In the genomic region with DNA sequence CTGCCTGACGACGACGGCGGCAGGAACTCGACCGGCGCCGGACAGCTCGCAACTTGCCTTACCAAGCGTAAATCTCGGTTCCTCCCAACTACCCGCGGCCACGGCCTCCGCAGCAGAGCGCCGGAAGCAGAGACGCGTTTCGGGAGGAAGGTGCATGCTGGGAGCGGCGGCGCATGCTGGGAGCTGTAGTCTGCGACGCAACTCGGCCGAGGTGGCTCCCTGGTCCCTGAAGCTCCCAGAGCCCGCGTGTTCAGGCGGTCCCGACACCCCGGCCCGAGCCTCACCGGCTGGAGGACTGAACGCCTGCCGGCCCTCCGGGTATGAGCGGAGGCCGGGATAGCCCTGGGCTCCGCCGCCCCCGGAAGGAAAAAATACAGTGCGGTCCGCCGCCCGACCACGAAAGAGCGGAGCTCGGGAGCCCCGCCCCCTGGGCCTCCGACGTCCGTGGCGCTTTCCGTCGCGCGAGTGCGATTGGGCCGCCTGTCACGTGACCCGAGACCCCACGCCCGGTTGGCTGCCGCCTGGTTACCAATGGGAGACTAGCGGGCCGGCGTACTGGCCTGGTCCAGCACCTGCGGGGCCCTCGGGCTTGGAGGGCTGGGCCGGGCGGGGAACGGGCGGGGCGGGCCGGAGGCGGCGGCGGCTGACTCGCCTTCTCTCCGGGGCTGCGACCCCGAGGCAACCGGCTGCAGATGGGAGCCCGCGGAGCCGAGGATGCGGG, we compare ENCODE assay signal across 1 cellular context.
TF ChIP-seq lines count a peak whose summit lies in the region.

Gene CAPN10 (plus strand): TSS at position 537 of the 721 bp plus-strand sequence. CDS start 178 bp downstream, at position 715.

TF ChIP-seq in GM12878, 131 proteins besides CTCF, POLR2A, EP300 and RAD21 (continued from another document and continues in another):
- TF ChIP-seq, protein P1, sequence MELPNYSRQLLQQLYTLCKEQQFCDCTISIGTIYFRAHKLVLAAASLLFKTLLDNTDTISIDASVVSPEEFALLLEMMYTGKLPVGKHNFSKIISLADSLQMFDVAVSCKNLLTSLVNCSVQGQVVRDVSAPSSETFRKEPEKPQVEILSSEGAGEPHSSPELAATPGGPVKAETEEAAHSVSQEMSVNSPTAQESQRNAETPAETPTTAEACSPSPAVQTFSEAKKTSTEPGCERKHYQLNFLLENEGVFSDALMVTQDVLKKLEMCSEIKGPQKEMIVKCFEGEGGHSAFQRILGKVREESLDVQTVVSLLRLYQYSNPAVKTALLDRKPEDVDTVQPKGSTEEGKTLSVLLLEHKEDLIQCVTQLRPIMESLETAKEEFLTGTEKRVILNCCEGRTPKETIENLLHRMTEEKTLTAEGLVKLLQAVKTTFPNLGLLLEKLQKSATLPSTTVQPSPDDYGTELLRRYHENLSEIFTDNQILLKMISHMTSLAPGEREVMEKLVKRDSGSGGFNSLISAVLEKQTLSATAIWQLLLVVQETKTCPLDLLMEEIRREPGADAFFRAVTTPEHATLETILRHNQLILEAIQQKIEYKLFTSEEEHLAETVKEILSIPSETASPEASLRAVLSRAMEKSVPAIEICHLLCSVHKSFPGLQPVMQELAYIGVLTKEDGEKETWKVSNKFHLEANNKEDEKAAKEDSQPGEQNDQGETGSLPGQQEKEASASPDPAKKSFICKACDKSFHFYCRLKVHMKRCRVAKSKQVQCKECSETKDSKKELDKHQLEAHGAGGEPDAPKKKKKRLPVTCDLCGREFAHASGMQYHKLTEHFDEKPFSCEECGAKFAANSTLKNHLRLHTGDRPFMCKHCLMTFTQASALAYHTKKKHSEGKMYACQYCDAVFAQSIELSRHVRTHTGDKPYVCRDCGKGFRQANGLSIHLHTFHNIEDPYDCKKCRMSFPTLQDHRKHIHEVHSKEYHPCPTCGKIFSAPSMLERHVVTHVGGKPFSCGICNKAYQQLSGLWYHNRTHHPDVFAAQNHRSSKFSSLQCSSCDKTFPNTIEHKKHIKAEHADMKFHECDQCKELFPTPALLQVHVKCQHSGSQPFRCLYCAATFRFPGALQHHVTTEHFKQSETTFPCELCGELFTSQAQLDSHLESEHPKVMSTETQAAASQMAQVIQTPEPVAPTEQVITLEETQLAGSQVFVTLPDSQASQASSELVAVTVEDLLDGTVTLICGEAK (IDR thresholded peaks at IDR 0.05; ENCODE audit: borderline replicate concordance), result peak; percentile 93
- TF ChIP-seq, protein P2, sequence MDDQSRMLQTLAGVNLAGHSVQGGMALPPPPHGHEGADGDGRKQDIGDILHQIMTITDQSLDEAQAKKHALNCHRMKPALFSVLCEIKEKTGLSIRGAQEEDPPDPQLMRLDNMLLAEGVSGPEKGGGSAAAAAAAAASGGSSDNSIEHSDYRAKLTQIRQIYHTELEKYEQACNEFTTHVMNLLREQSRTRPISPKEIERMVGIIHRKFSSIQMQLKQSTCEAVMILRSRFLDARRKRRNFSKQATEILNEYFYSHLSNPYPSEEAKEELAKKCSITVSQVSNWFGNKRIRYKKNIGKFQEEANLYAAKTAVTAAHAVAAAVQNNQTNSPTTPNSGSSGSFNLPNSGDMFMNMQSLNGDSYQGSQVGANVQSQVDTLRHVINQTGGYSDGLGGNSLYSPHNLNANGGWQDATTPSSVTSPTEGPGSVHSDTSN (IDR thresholded peaks at IDR 0.05; ENCODE audit: insufficient replicate concordance, low read depth, low read length), result no peak
- peak; percentile 98 for TF ChIP-seq HCFC1 (IDR thresholded peaks at IDR 0.05; ENCODE audit: low read length)
- no peak for TF ChIP-seq ZZZ3 (IDR thresholded peaks at IDR 0.05; ENCODE audit: control insufficient read depth, insufficient read length, low read depth)
- TF ChIP-seq BMI1 (IDR thresholded peaks at IDR 0.05; ENCODE audit: borderline replicate concordance), result no peak
- peak; percentile 99 for TF ChIP-seq RAD51 (IDR thresholded peaks at IDR 0.05)
- 0 out of 2 replicates have a peak, but pooled peaks have one; percentile 5 for TF ChIP-seq PKNOX1 (IDR thresholded peaks at IDR 0.05)
- TF ChIP-seq TAF1 (IDR thresholded peaks at IDR 0.05; ENCODE audit: borderline replicate concordance, low read depth, low read length), result peak; percentile 82
- 0 out of 2 replicates have a peak, but pooled peaks have one; percentile 71 for TF ChIP-seq NKRF (conservative IDR thresholded peaks at IDR 0.05)
- TF ChIP-seq ETV6 (conservative IDR thresholded peaks at IDR 0.05 in 1 of 2, IDR thresholded peaks at IDR 0.05 in 1 of 2; ENCODE audit: borderline replicate concordance in 1 of 2, low read depth in 1 of 2), result no peak
- TF ChIP-seq, protein P3, sequence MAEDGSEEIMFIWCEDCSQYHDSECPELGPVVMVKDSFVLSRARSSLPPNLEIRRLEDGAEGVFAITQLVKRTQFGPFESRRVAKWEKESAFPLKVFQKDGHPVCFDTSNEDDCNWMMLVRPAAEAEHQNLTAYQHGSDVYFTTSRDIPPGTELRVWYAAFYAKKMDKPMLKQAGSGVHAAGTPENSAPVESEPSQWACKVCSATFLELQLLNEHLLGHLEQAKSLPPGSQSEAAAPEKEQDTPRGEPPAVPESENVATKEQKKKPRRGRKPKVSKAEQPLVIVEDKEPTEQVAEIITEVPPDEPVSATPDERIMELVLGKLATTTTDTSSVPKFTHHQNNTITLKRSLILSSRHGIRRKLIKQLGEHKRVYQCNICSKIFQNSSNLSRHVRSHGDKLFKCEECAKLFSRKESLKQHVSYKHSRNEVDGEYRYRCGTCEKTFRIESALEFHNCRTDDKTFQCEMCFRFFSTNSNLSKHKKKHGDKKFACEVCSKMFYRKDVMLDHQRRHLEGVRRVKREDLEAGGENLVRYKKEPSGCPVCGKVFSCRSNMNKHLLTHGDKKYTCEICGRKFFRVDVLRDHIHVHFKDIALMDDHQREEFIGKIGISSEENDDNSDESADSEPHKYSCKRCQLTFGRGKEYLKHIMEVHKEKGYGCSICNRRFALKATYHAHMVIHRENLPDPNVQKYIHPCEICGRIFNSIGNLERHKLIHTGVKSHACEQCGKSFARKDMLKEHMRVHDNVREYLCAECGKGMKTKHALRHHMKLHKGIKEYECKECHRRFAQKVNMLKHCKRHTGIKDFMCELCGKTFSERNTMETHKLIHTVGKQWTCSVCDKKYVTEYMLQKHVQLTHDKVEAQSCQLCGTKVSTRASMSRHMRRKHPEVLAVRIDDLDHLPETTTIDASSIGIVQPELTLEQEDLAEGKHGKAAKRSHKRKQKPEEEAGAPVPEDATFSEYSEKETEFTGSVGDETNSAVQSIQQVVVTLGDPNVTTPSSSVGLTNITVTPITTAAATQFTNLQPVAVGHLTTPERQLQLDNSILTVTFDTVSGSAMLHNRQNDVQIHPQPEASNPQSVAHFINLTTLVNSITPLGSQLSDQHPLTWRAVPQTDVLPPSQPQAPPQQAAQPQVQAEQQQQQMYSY (CRISPR knock-in tag; IDR thresholded peaks at IDR 0.05), result peak; percentile 85
- TF ChIP-seq EZH2 (IDR thresholded peaks at IDR 0.05; ENCODE audit: borderline replicate concordance, control insufficient read depth, low read depth, low read length), result no peak
- TF ChIP-seq WRNIP1 (IDR thresholded peaks at IDR 0.05; ENCODE audit: borderline replicate concordance, low read depth, low read length), result no peak
- TF ChIP-seq JUNB (IDR thresholded peaks at IDR 0.05), result no peak
- TF ChIP-seq BACH1 (IDR thresholded peaks at IDR 0.05; ENCODE audit: borderline replicate concordance), result 0 out of 2 replicates have a peak, but pooled peaks have one; percentile 23
- TF ChIP-seq USF1 (IDR thresholded peaks at IDR 0.05; ENCODE audit: borderline replicate concordance, extremely low read length, insufficient read depth, low read depth, low read length), result peak; percentile 94
- TF ChIP-seq RUNX3 (IDR thresholded peaks at IDR 0.05; ENCODE audit: low read length), result peak; percentile 63
- TF ChIP-seq ZBTB11 (CRISPR knock-in tag; IDR thresholded peaks at IDR 0.05), result peak; percentile 71
- TF ChIP-seq, protein P4, sequence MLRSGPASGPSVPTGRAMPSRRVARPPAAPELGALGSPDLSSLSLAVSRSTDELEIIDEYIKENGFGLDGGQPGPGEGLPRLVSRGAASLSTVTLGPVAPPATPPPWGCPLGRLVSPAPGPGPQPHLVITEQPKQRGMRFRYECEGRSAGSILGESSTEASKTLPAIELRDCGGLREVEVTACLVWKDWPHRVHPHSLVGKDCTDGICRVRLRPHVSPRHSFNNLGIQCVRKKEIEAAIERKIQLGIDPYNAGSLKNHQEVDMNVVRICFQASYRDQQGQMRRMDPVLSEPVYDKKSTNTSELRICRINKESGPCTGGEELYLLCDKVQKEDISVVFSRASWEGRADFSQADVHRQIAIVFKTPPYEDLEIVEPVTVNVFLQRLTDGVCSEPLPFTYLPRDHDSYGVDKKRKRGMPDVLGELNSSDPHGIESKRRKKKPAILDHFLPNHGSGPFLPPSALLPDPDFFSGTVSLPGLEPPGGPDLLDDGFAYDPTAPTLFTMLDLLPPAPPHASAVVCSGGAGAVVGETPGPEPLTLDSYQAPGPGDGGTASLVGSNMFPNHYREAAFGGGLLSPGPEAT (IDR thresholded peaks at IDR 0.05; ENCODE audit: low read depth), result peak; percentile 72
- TF ChIP-seq CHD4 (IDR thresholded peaks at IDR 0.05), result no peak
- TF ChIP-seq HDGF (IDR thresholded peaks at IDR 0.05), result peak; percentile 81; the same call in 1 of the 2 replicates
- TF ChIP-seq TARDBP (IDR thresholded peaks at IDR 0.05; ENCODE audit: borderline replicate concordance), result peak; percentile 91
- TF ChIP-seq YY1 (IDR thresholded peaks at IDR 0.05; ENCODE audit: low read depth, low read length), result peak; percentile 83
- TF ChIP-seq FOXM1 (IDR thresholded peaks at IDR 0.05; ENCODE audit: low read depth, low read length), result no peak
- TF ChIP-seq, protein P5, sequence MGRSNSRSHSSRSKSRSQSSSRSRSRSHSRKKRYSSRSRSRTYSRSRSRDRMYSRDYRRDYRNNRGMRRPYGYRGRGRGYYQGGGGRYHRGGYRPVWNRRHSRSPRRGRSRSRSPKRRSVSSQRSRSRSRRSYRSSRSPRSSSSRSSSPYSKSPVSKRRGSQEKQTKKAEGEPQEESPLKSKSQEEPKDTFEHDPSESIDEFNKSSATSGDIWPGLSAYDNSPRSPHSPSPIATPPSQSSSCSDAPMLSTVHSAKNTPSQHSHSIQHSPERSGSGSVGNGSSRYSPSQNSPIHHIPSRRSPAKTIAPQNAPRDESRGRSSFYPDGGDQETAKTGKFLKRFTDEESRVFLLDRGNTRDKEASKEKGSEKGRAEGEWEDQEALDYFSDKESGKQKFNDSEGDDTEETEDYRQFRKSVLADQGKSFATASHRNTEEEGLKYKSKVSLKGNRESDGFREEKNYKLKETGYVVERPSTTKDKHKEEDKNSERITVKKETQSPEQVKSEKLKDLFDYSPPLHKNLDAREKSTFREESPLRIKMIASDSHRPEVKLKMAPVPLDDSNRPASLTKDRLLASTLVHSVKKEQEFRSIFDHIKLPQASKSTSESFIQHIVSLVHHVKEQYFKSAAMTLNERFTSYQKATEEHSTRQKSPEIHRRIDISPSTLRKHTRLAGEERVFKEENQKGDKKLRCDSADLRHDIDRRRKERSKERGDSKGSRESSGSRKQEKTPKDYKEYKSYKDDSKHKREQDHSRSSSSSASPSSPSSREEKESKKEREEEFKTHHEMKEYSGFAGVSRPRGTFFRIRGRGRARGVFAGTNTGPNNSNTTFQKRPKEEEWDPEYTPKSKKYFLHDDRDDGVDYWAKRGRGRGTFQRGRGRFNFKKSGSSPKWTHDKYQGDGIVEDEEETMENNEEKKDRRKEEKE (IDR thresholded peaks at IDR 0.05), result no peak
- peak; percentile 58 for TF ChIP-seq SMAD1 (IDR thresholded peaks at IDR 0.05; ENCODE audit: low read depth, partially characterized antibody)
- no peak; the same call in 1 of the 2 replicates for TF ChIP-seq RCOR1 (conservative IDR thresholded peaks at IDR 0.05; ENCODE audit: low read depth, low read length)
- peak; percentile 11 to 25; a peak in 1 of 4 replicates for TF ChIP-seq IKZF2 (IDR thresholded peaks at IDR 0.05)
- TF ChIP-seq SREBF2 (IDR thresholded peaks at IDR 0.05; ENCODE audit: low read length), result no peak
